Comparison of ENCODE assay signal across 11 cellular contexts in genomic region chr2:37349376-37349775, GRCh38. TPM values are rescaled to one million over a fixed set of nuclear protein-coding genes. Genes with fewer than 3 reads are reported as not detected.
A peak's percentile ranks its signal among the peaks of the same experiment; 100 is the strongest.
DNase-seq lines count a peak whose midpoint lies in the region; ATAC-seq and TF ChIP-seq lines count a peak whose summit lies in the region.
"Had no signal": no experiment of that assay in that cellular context is flagged by ENCODE, and none has a peak within 500 bp of the region (broad histone marks: within the 10 kb centered on the region; RNA-seq: fewer than 3 reads in every experiment).

No MANE protein-coding gene starts in this region.

- peaks cover 5 to 39% (median 32%) of the 10 kb centered on the region in 11 experiments; a peak in 20 of 22 replicates for H3K27me3 ChIP-seq in BLaER1 treated with 17β-estradiol and CSF1 and Interleukin-3, amounts not matched to agents 10 nM and 100 nM
- H3K27me3 ChIP-seq in HAP-1 (ENCODE audit: low read depth): no peaks in the 10 kb centered on the region

- peaks cover 32% of the 10 kb centered on the region for H3K27me3 Mint-ChIP-seq in activated naive CD4-positive, alpha-beta T cell treated with anti-CD3 and anti-CD28 coated beads for 36 hours (ENCODE audit: low read depth)

- H3K27ac ChIP-seq in BLaER1 treated with 17β-estradiol and CSF1 and Interleukin-3, amounts not matched to agents 10 nM and 100 nM: peak overlapping the region in 2 of 11 experiments; percentile 30 to 37; a peak in 3 of 22 replicates

- peaks cover 3% of the 10 kb centered on the region for H3K4me1 Mint-ChIP-seq in activated naive CD4-positive, alpha-beta T cell treated with anti-CD3 and anti-CD28 coated beads for 36 hours (ENCODE audit: low read depth)

- no peaks in the 10 kb centered on the region for H3K36me3 ChIP-seq in BLaER1 treated with 17β-estradiol and CSF1 and Interleukin-3, amounts not matched to agents 10 nM and 100 nM
- no peaks in the 10 kb centered on the region for H3K36me3 ChIP-seq in HAP-1 (replicated peaks)

- in situ Hi-C loops in HAP-1 (cut with MboI; ENCODE audit: low sequenced_read_pairs): no loop called here

- TF ChIP-seq CTCF in fibroblast of villous mesenchyme (IDR thresholded peaks at IDR 0.05; ENCODE audit: insufficient read depth, low read depth, low read length): no peak

- CTCF ChIA-PET in activated naive CD4-positive, alpha-beta T cell treated with anti-CD3 and anti-CD28 coated beads for 36 hours (lab: Charles Lee): interaction anchor here (0.6 to 1.3 kb wide), 2 partner anchors 41 to 47 kb away, joined by 3 to 4 read pairs; no protein-coding TSS in a partner anchor

- no peaks in the 10 kb centered on the region for H3K36me3 Mint-ChIP-seq in activated naive CD4-positive, alpha-beta T cell treated with anti-CD3 and anti-CD28 coated beads for 36 hours (ENCODE audit: low read depth)

- no peak overlapping the region for H3K4me3 Mint-ChIP-seq in activated naive CD4-positive, alpha-beta T cell treated with anti-CD3 and anti-CD28 coated beads for 36 hours

- peak; percentile 46 for ATAC-seq in HG03342 (IDR thresholded peaks at IDR 0.05; ENCODE audit: unreplicated experiment)
- no peak for ATAC-seq in HG03378 (IDR thresholded peaks at IDR 0.05; ENCODE audit: unreplicated experiment)

- H3K9me3 Mint-ChIP-seq in activated naive CD4-positive, alpha-beta T cell treated with anti-CD3 and anti-CD28 coated beads for 36 hours: no peaks in the 10 kb centered on the region

- peaks cover 32 to 48% (median 41%) of the 10 kb centered on the region in 10 experiments for H3K4me1 ChIP-seq in BLaER1 treated with 17β-estradiol and CSF1 and Interleukin-3, amounts not matched to agents 10 nM and 100 nM
- H3K4me1 ChIP-seq in HAP-1: peaks cover 3% of the 10 kb centered on the region; the same call in 1 of the 2 replicates

- no peak overlapping the region for H3K27ac Mint-ChIP-seq in activated naive CD4-positive, alpha-beta T cell treated with anti-CD3 and anti-CD28 coated beads for 36 hours

- no peak overlapping the region for H3K9ac ChIP-seq in BLaER1 treated with 17β-estradiol and CSF1 and Interleukin-3, amounts not matched to agents 10 nM and 100 nM

- H3K9me3 ChIP-seq in BLaER1 treated with 17β-estradiol and CSF1 and Interleukin-3, amounts not matched to agents 10 nM and 100 nM (replicated peaks in 1 of 11): no peaks in the 10 kb centered on the region
- H3K9me3 ChIP-seq in HAP-1: no peaks in the 10 kb centered on the region

- intact Hi-C loops in activated naive CD4-positive, alpha-beta T cell treated with anti-CD3 and anti-CD28 coated beads for 36 hours (cut with micrococcal nuclease): no loop called here

- no peak overlapping the region for H3K4me3 ChIP-seq in BLaER1 treated with 17β-estradiol and CSF1 and Interleukin-3, amounts not matched to agents 10 nM and 100 nM
- H3K4me3 ChIP-seq in fibroblast of villous mesenchyme (ENCODE audit: low read depth, low read length) (no peak overlapping the region), HAP-1 (no peak overlapping the region)

- peak; percentile 62 for DNase-seq in NCI-H510A (lab: John Stamatoyannopoulos, UW)
- peak; percentile 36 for DNase-seq in fibroblast of villous mesenchyme (ENCODE audit: low read depth)
- no peak for DNase-seq in activated naive CD4-positive, alpha-beta T cell treated with anti-CD3 and anti-CD28 coated beads for 36 hours
- no peak for DNase-seq in hippocampal formation (lab: John Stamatoyannopoulos, UW)
- DNase-seq in HAP-1 (ENCODE audit: low spot score in 2 of 2): no peak
- DNase-seq: activated CD4-positive, alpha-beta T cell treated with anti-CD3 and anti-CD28 coated beads, Interleukin-2, amount 50 U/mL, for 48 hours; effector CD4-positive, alpha-beta T cell; occipital lobe had no signal

- H4K20me1 ChIP-seq in BLaER1 treated with 17β-estradiol and CSF1 and Interleukin-3, amounts not matched to agents 10 nM and 100 nM: no peaks in the 10 kb centered on the region; a peak in 1 of 22 replicates

- H3K4me2 ChIP-seq in BLaER1 treated with 17β-estradiol and CSF1 and Interleukin-3, amounts not matched to agents 10 nM and 100 nM: peak overlapping the region; percentile 22 to 88 (median 67); a peak in 21 of 22 replicates

RNA-seq across cellular contexts. Expression of gene QPCT, which starts 4.9 kb away (rescaled TPM):
- 27.1 and 47.5 TPM in 2 replicates for total RNA-seq in fibroblast of villous mesenchyme
- total RNA-seq in activated naive CD4-positive, alpha-beta T cell treated with anti-CD3 and anti-CD28 coated beads for 36 hours: under 1 TPM in 1 of 2 experiments, not detected in 1; 0.42 TPM

RNA-seq across cellular contexts. Expression of gene PRKD3, which starts 24.7 kb away (rescaled TPM):
- total RNA-seq in fibroblast of villous mesenchyme: 59.9 and 85.9 TPM in 2 replicates
- total RNA-seq in activated naive CD4-positive, alpha-beta T cell treated with anti-CD3 and anti-CD28 coated beads for 36 hours: 10 to 100 TPM; 13.0 TPM

Comparison
In these comparisons a context has a peak if more than half of its experiments do, and no peak if none do; other contexts are left out.
1. DNase-seq: peak in NCI-H510A (single experiment) and fibroblast of villous mesenchyme (single experiment); none in activated naive CD4-positive, alpha-beta T cell treated with anti-CD3 and anti-CD28 coated beads for 36 hours (single experiment), hippocampal formation (0 of 2) and HAP-1 (0 of 2).
2. RNA of gene QPCT, which starts 4.9 kb away (total RNA-seq): 27.1 to 47.5 TPM in fibroblast of villous mesenchyme; 0.42 TPM in activated naive CD4-positive, alpha-beta T cell treated with anti-CD3 and anti-CD28 coated beads for 36 hours; every median in the first group is over 10 times any median in the second.